ENCODE assay signal across 16 cellular contexts in the genomic region with DNA sequence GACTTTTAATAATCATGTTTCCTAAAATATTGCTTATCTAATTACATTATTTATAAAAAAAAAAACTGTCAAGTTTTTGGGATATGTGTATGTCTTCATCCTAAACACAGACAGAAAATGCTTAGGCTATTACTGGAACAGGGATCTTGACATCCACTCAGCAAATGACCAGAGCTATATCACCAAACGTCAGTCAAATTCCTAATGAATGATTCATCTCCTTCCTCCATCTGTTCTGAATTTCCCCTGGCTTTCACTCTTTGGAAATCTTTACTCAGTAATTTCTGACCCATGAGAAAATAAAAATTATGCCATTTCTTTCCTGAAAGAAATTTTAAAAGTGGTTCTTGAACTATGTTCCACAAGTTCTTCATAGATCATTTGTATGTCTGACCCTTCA.
DNase-seq lines count a peak whose midpoint lies in the region; ATAC-seq and TF ChIP-seq lines count a peak whose summit lies in the region.
"Had no signal": no experiment of that assay in that cellular context is flagged by ENCODE, and none has a peak within 500 bp of the region (broad histone marks: within the 10 kb centered on the region; RNA-seq: fewer than 3 reads in every experiment).

No MANE protein-coding gene starts in this region.

- no peak overlapping the region for H2BK15ac ChIP-seq in mesendoderm (replicated peaks; ENCODE audit: low read depth)

- no CpG with 5 or more reads among the region's 1 CpG for WGBS in mesendoderm (ENCODE audit: extremely low coverage, insufficient coverage, low lambda C conversion rate)

- no peak overlapping the region for H4K8ac ChIP-seq in mesendoderm (ENCODE audit: low read depth, low read length)

- H4K20me1 ChIP-seq in PC-3 (ENCODE audit: low read length): no peaks in the 10 kb centered on the region

- H3K27ac ChIP-seq in PC-3 (ENCODE audit: low read length): peak overlapping the region; percentile 33; the same call in 1 of the 2 replicates
- H3K27ac ChIP-seq in mesendoderm (ENCODE audit: low read depth, low read length): no peak overlapping the region
- no peak overlapping the region for H3K27ac ChIP-seq in naive thymus-derived CD4-positive, alpha-beta T cell (ENCODE audit: low read depth, low read length)

- H3K4me2 ChIP-seq in PC-3 (ENCODE audit: low read length) (peak overlapping the region; percentile 38; the same call in 1 of the 2 replicates), mesendoderm (ENCODE audit: low read length) (no peak overlapping the region)

- POLR2A ChIA-PET in PC-3 (lab: Charles Lee; ENCODE audit: unreplicated experiment): no interaction called here
- POLR2A ChIA-PET in naive thymus-derived CD4-positive, alpha-beta T cell (lab: Charles Lee): no interaction called here

- H2BK120ac ChIP-seq in mesendoderm (ENCODE audit: low read depth, low read length): no peak overlapping the region

- no peaks in the 10 kb centered on the region for H3K9me2 ChIP-seq in PC-3 (replicated peaks; ENCODE audit: low read length)

- in situ Hi-C loops in HAP-1 (cut with MboI; ENCODE audit: low sequenced_read_pairs): no loop called here

- H3K4me1 ChIP-seq in PC-3 (ENCODE audit: insufficient read depth, low read length) (peaks cover 15% of the 10 kb centered on the region; the same call in 1 of the 2 replicates), mesendoderm (ENCODE audit: control insufficient read depth, low read depth, low read length) (no peaks in the 10 kb centered on the region), HAP-1 (no peaks in the 10 kb centered on the region)
- H3K4me1 ChIP-seq in naive thymus-derived CD4-positive, alpha-beta T cell (ENCODE audit: control insufficient read depth in 2 of 2, insufficient read depth in 2 of 2, low read length in 2 of 2): no peaks in the 10 kb centered on the region

- no peaks in the 10 kb centered on the region for H3K27me3 Mint-ChIP-seq in stimulated activated naive CD8-positive, alpha-beta T cell treated with anti-CD3 and anti-CD28 coated beads, Interleukin-15, amount 100 ng/mL, for 72 hours
- H3K27me3 Mint-ChIP-seq in naive thymus-derived CD4-positive, alpha-beta T cell: no peaks in the 10 kb centered on the region
- H3K27me3 Mint-ChIP-seq: CD4-positive, alpha-beta memory T cell; IgD-negative memory B cell; stimulated activated naive B cell treated with anti-CD40 and anti-IgM and Interleukin-4, amounts not matched to agents 10 μg/mL and 1 μg/mL and 100 μg/mL, for 72 hours had no signal

- CTCF ChIA-PET in PC-3 (lab: Charles Lee): no interaction called here
- CTCF ChIA-PET in naive thymus-derived CD4-positive, alpha-beta T cell (lab: Charles Lee): no interaction called here

- intact Hi-C loops in PC-3 (cut with micrococcal nuclease): no loop called here
- intact Hi-C loops in naive thymus-derived CD4-positive, alpha-beta T cell (cut with micrococcal nuclease): no loop called here

- no peak overlapping the region for H2BK5ac ChIP-seq in mesendoderm (ENCODE audit: low read length)

- peak; percentile 92 for ATAC-seq in PC-3
- ATAC-seq in stimulated activated naive CD8-positive, alpha-beta T cell treated with anti-CD3 and anti-CD28 coated beads, Interleukin-15, amount 100 ng/mL, for 72 hours: no peak
- ATAC-seq in naive thymus-derived CD4-positive, alpha-beta T cell: no peak
- ATAC-seq: stimulated activated naive B cell treated with anti-CD40 and anti-IgM and Interleukin-4, amounts not matched to agents 10 μg/mL and 1 μg/mL and 100 μg/mL, for 72 hours; WTC11 had no signal

- DNase-seq in DMS 273 (lab: John Stamatoyannopoulos, UW; ENCODE audit: unreplicated experiment) (peak; percentile 42), PC-3 (peak; percentile 71), dermis blood vessel endothelial cell (peak; percentile 93), mesendoderm (peak; percentile 60), HAP-1 (ENCODE audit: low spot score in 2 of 2) (no peak), superior temporal gyrus (ENCODE audit: extremely low spot score) (no peak)
- DNase-seq in stimulated activated naive CD8-positive, alpha-beta T cell treated with anti-CD3 and anti-CD28 coated beads, Interleukin-15, amount 100 ng/mL, for 72 hours: no peak
- DNase-seq in naive thymus-derived CD4-positive, alpha-beta T cell: no peak
- DNase-seq: CD4-positive, alpha-beta memory T cell; effector CD4-positive, alpha-beta T cell; immature natural killer cell; NCI-H1930; stimulated activated naive B cell treated with anti-CD40 and anti-IgM and Interleukin-4, amounts not matched to agents 10 μg/mL and 1 μg/mL and 100 μg/mL, for 72 hours had no signal

- peak overlapping the region; percentile 15; the same call in 1 of the 2 replicates for H3K9ac ChIP-seq in PC-3 (ENCODE audit: low read length)
- no peak overlapping the region for H3K9ac ChIP-seq in mesendoderm (ENCODE audit: low read length)

- H3F3A ChIP-seq in PC-3 (ENCODE audit: low read length, unreplicated experiment): no peaks in the 10 kb centered on the region

- H3K79me2 ChIP-seq in PC-3 (ENCODE audit: low read length) (no peaks in the 10 kb centered on the region), mesendoderm (ENCODE audit: control insufficient read depth, insufficient read depth, low read length) (no peaks in the 10 kb centered on the region)

- no peaks in the 10 kb centered on the region for H3K9me3 ChIP-seq in PC-3 (ENCODE audit: low read length)
- H3K9me3 ChIP-seq in naive thymus-derived CD4-positive, alpha-beta T cell (ENCODE audit: control insufficient read depth in 2 of 3, low read length in 3 of 3): no peaks in the 10 kb centered on the region
- no peaks in the 10 kb centered on the region for H3K9me3 ChIP-seq in HAP-1

- H3K4me3 ChIP-seq in PC-3 (ENCODE audit: low read length): no peak overlapping the region
- no peak overlapping the region for H3K4me3 ChIP-seq in mesendoderm (ENCODE audit: low read length)
- H3K4me3 ChIP-seq in naive thymus-derived CD4-positive, alpha-beta T cell (ENCODE audit: low read length): no peak overlapping the region
- no peak overlapping the region for H3K4me3 ChIP-seq in HAP-1

- no TSS peak for BruUV-seq in PC-3 (replicated peaks; lab: Mats Ljungman, UMichigan)

- H3K27ac Mint-ChIP-seq in stimulated activated naive CD8-positive, alpha-beta T cell treated with anti-CD3 and anti-CD28 coated beads, Interleukin-15, amount 100 ng/mL, for 72 hours: no peak overlapping the region
- no peak overlapping the region for H3K27ac Mint-ChIP-seq in naive thymus-derived CD4-positive, alpha-beta T cell
- H3K27ac Mint-ChIP-seq: CD4-positive, alpha-beta memory T cell; IgD-negative memory B cell; immature natural killer cell; nephron; stimulated activated naive B cell treated with anti-CD40 and anti-IgM and Interleukin-4, amounts not matched to agents 10 μg/mL and 1 μg/mL and 100 μg/mL, for 72 hours; WTC11 had no signal

- no peak overlapping the region for H4K5ac ChIP-seq in mesendoderm (ENCODE audit: low read length)

- H3K4ac ChIP-seq in mesendoderm (ENCODE audit: low read depth, low read length): no peak overlapping the region

- H2AFZ ChIP-seq in PC-3 (ENCODE audit: low read length): no peak overlapping the region

- no peak overlapping the region for H3K23ac ChIP-seq in mesendoderm (ENCODE audit: low read length)

- peaks cover 0 to 8% of the 10 kb centered on the region in 2 donors for H3K9me3 Mint-ChIP-seq in stimulated activated naive CD8-positive, alpha-beta T cell treated with anti-CD3 and anti-CD28 coated beads, Interleukin-15, amount 100 ng/mL, for 72 hours
- H3K9me3 Mint-ChIP-seq in naive thymus-derived CD4-positive, alpha-beta T cell: peaks cover 0 to 13% (median 0%) of the 10 kb centered on the region in 11 donors
- H3K9me3 Mint-ChIP-seq: nephron; stimulated activated naive B cell treated with anti-CD40 and anti-IgM and Interleukin-4, amounts not matched to agents 10 μg/mL and 1 μg/mL and 100 μg/mL, for 72 hours; WTC11 had no signal

- no peak overlapping the region for H3K4me3 Mint-ChIP-seq in stimulated activated naive CD8-positive, alpha-beta T cell treated with anti-CD3 and anti-CD28 coated beads, Interleukin-15, amount 100 ng/mL, for 72 hours
- H3K4me3 Mint-ChIP-seq in naive thymus-derived CD4-positive, alpha-beta T cell: no peak overlapping the region
- H3K4me3 Mint-ChIP-seq: CD4-positive, alpha-beta memory T cell; IgD-negative memory B cell; immature natural killer cell; nephron; stimulated activated naive B cell treated with anti-CD40 and anti-IgM and Interleukin-4, amounts not matched to agents 10 μg/mL and 1 μg/mL and 100 μg/mL, for 72 hours; WTC11 had no signal

- no peaks in the 10 kb centered on the region for H3K4me1 Mint-ChIP-seq in stimulated activated naive CD8-positive, alpha-beta T cell treated with anti-CD3 and anti-CD28 coated beads, Interleukin-15, amount 100 ng/mL, for 72 hours
- no peaks in the 10 kb centered on the region for H3K4me1 Mint-ChIP-seq in naive thymus-derived CD4-positive, alpha-beta T cell
- H3K4me1 Mint-ChIP-seq: CD4-positive, alpha-beta memory T cell; IgD-negative memory B cell; immature natural killer cell; nephron; stimulated activated naive B cell treated with anti-CD40 and anti-IgM and Interleukin-4, amounts not matched to agents 10 μg/mL and 1 μg/mL and 100 μg/mL, for 72 hours had no signal

- H3K27me3 ChIP-seq in PC-3 (ENCODE audit: low read length) (no peaks in the 10 kb centered on the region), mesendoderm (ENCODE audit: insufficient read depth, low read length, poor library complexity) (no peaks in the 10 kb centered on the region), HAP-1 (ENCODE audit: low read depth) (no peaks in the 10 kb centered on the region)
- no peaks in the 10 kb centered on the region for H3K27me3 ChIP-seq in naive thymus-derived CD4-positive, alpha-beta T cell (ENCODE audit: control insufficient read depth in 2 of 2, insufficient read depth in 2 of 2, low read length in 2 of 2)

- H3K36me3 ChIP-seq in PC-3 (ENCODE audit: low read depth, low read length) (no peaks in the 10 kb centered on the region), mesendoderm (ENCODE audit: control insufficient read depth, insufficient read depth, low read length) (no peaks in the 10 kb centered on the region), HAP-1 (replicated peaks) (no peaks in the 10 kb centered on the region)
- H3K36me3 ChIP-seq in naive thymus-derived CD4-positive, alpha-beta T cell (ENCODE audit: control insufficient read depth in 2 of 3, insufficient read depth in 3 of 3, low read length in 3 of 3): no peaks in the 10 kb centered on the region

- H3K79me1 ChIP-seq in mesendoderm (ENCODE audit: low read length): no peaks in the 10 kb centered on the region

- TF ChIP-seq CTCF in PC-3 (conservative IDR thresholded peaks at IDR 0.05; ENCODE audit: low read depth, low read length): no peak

- H3K18ac ChIP-seq in mesendoderm (ENCODE audit: low read length): no peak overlapping the region

- no peaks in the 10 kb centered on the region for H3K36me3 Mint-ChIP-seq in naive thymus-derived CD4-positive, alpha-beta T cell
- H3K36me3 Mint-ChIP-seq: CD4-positive, alpha-beta memory T cell; IgD-negative memory B cell; immature natural killer cell; stimulated activated naive B cell treated with anti-CD40 and anti-IgM and Interleukin-4, amounts not matched to agents 10 μg/mL and 1 μg/mL and 100 μg/mL, for 72 hours; WTC11 had no signal

- no peak overlapping the region for H3K56ac ChIP-seq in mesendoderm (ENCODE audit: low read length)

- H2AK5ac ChIP-seq in mesendoderm (ENCODE audit: low read length): no peak overlapping the region

Comparison
In these comparisons a context has a peak if more than half of its experiments do, and no peak if none do; other contexts are left out.
1. DNase-seq: peak in DMS 273 (single experiment), PC-3 (single experiment), dermis blood vessel endothelial cell (single experiment) and mesendoderm (single experiment); none in stimulated activated naive CD8-positive, alpha-beta T cell treated with anti-CD3 and anti-CD28 coated beads, Interleukin-15, amount 100 ng/mL, for 72 hours (0 of 2), naive thymus-derived CD4-positive, alpha-beta T cell (0 of 9), HAP-1 (0 of 2) and superior temporal gyrus (single experiment).